Comparison of ENCODE assay signal across 27 cellular contexts in the genomic region with DNA sequence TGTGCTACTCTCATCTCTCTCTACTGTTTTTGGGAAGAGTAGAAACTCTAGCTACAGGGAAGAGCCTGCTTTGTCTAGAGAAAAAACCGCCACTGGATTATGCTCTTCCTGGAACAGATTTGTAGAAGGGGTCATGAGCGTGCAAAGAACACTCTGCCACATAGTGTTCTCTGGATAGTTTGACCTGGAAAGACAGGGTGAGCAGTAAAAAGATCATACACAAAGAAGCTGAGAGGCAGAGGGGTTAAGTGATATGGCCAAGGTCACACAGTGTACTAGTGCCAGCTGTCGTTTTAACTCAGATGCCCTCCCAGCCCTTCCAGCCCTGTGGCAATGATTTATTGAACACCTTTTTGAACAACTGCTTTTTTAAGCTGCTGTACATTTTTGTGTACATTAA.
"Had no signal": no experiment of that assay in that cellular context is flagged by ENCODE, and none has a peak within 500 bp of the region (broad histone marks: within the 10 kb centered on the region; RNA-seq: fewer than 3 reads in every experiment).

No MANE protein-coding gene starts in this region.

- DNase-seq: activated CD4-positive, alpha-beta memory T cell treated with anti-CD3 and anti-CD28 coated beads for 36 hours; activated CD4-positive, alpha-beta T cell treated with anti-CD3 and anti-CD28 coated beads, Interleukin-2, amount 10 ng/mL, durations not matched to agents 24 days and 14 days; activated CD4-positive, CD25-positive, alpha-beta regulatory T cell treated with anti-CD3 and anti-CD28 coated beads, Interleukin-2, amount 50 U/mL, for 72 hours; activated CD8-positive, alpha-beta memory T cell treated with anti-CD3 and anti-CD28 coated beads, Interleukin-2, amount 50 U/mL, for 4 hours; activated effector memory CD4-positive, alpha-beta T cell treated with anti-CD3 and anti-CD28 coated beads, Interleukin-2, amount 50 U/mL, for 16 hours; activated naive CD4-positive, alpha-beta T cell treated with anti-CD3 and anti-CD28 coated beads for 36 hours; activated naive CD8-positive, alpha-beta T cell treated with anti-CD3 and anti-CD28 coated beads for 36 hours; activated T-cell treated with anti-CD3 and anti-CD28 coated beads, Interleukin-2, amount 50 U/mL, for 1 hour; adrenal gland; aorta; cerebellar nuclear complex; colonic mucosa; effector CD8-positive, alpha-beta T cell; gastrocnemius medialis; glutamatergic neuron; hippocampal formation; left colon; mucosa of descending colon; naive thymus-derived CD4-positive, alpha-beta T cell; occipital lobe; stimulated activated CD4-positive, alpha-beta T cell treated with anti-CD3 and anti-CD28 coated beads, Interleukin-4, amount 100 ng/mL, for 1 hour; T-helper 2 cell; trophoblast cell had no signal

- H3K27ac ChIP-seq: adrenal gland, body of pancreas, colonic mucosa, gastrocnemius medialis, thoracic aorta had no signal

- H3K9me3 ChIP-seq: adrenal gland, body of pancreas, colonic mucosa, gastrocnemius medialis, thoracic aorta had no signal

- H3K4me1 ChIP-seq: adrenal gland, body of pancreas, colonic mucosa, gastrocnemius medialis had no signal

- ATAC-seq: body of pancreas; gastrocnemius medialis; left colon; mucosa of descending colon; naive thymus-derived CD4-positive, alpha-beta T cell; right cardiac atrium; stimulated activated effector memory CD8-positive, alpha-beta T cell treated with anti-CD3 and anti-CD28 coated beads, Interleukin-12 subunit alpha, Interleukin-12 subunit beta, amount 100 ng/mL, for 72 hours had no signal

- H3K36me3 ChIP-seq: adrenal gland, colonic mucosa, gastrocnemius medialis, thoracic aorta had no signal

- H3K27me3 ChIP-seq: adrenal gland, body of pancreas, colonic mucosa, gastrocnemius medialis had no signal

- H3K4me3 ChIP-seq: adrenal gland, body of pancreas, colonic mucosa, gastrocnemius medialis, mucosa of descending colon, thoracic aorta had no signal
